In the genomic region with DNA sequence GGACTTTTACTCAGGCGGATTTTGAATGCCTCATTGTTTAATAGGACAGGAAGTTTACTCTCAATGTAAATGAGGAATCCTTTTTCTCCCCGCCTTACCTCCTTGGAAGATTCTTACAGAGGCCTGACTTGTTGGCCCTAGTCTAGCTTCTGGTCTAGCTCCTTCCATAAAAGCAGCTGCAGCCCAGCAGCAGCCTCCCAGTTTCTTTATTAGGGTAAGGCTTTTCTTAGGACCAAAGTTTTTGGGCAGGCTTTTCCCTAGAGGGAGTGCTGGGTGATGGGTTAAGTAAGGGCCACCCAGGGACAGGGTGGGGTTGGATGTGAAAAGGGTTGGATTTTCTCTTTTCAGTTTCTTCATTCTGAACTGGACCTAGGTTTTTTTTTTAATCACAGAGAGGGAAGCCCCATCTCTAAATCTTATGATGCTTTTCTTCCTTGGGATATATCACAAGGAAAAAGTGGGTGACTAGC, we compare ENCODE assay signal across 8 cellular contexts. TPM values are rescaled to one million over a fixed set of nuclear protein-coding genes. Genes with fewer than 3 reads are reported as not detected.
DNase-seq lines count a peak whose midpoint lies in the region; ATAC-seq and TF ChIP-seq lines count a peak whose summit lies in the region.

No MANE protein-coding gene starts in this region.

- H3K36me3 Mint-ChIP-seq in activated CD4-positive, alpha-beta T cell treated with anti-CD3 and anti-CD28 coated beads, Interleukin-2, amount 10 ng/mL, durations not matched to agents 7 days and 5 days (ENCODE audit: low read depth), result peaks cover 38% of the 10 kb centered on the region
- peaks cover 6% of the 10 kb centered on the region for H3K36me3 Mint-ChIP-seq in activated naive CD8-positive, alpha-beta T cell treated with anti-CD3 and anti-CD28 coated beads for 36 hours

- peak overlapping the region; percentile 71 to 78 for H3K27ac ChIP-seq in thoracic aorta

- peak overlapping the region; percentile 30 for H3K4me3 ChIP-seq in thoracic aorta

- H3K27me3 ChIP-seq in thoracic aorta (replicated peaks; ENCODE audit: insufficient read depth), result no peaks in the 10 kb centered on the region

- no peaks in the 10 kb centered on the region for H3K27me3 Mint-ChIP-seq in activated CD4-positive, alpha-beta T cell treated with anti-CD3 and anti-CD28 coated beads, Interleukin-2, amount 10 ng/mL, durations not matched to agents 7 days and 5 days
- H3K27me3 Mint-ChIP-seq in activated naive CD8-positive, alpha-beta T cell treated with anti-CD3 and anti-CD28 coated beads for 36 hours, result no peaks in the 10 kb centered on the region

- no peak overlapping the region for H3K4me3 Mint-ChIP-seq in activated CD4-positive, alpha-beta T cell treated with anti-CD3 and anti-CD28 coated beads, Interleukin-2, amount 10 ng/mL, durations not matched to agents 7 days and 5 days
- peak overlapping the region; percentile 29 for H3K4me3 Mint-ChIP-seq in activated naive CD8-positive, alpha-beta T cell treated with anti-CD3 and anti-CD28 coated beads for 36 hours

- H3K36me3 ChIP-seq in thoracic aorta, result no peaks in the 10 kb centered on the region

- intact Hi-C loops in left colon (cut with DNase I, micrococcal nuclease), result no loop called here

- H3K9me3 ChIP-seq in thoracic aorta, result no peaks in the 10 kb centered on the region

- H3K9me3 Mint-ChIP-seq in activated CD4-positive, alpha-beta T cell treated with anti-CD3 and anti-CD28 coated beads, Interleukin-2, amount 10 ng/mL, durations not matched to agents 7 days and 5 days, result peaks cover 26% of the 10 kb centered on the region
- H3K9me3 Mint-ChIP-seq in activated naive CD8-positive, alpha-beta T cell treated with anti-CD3 and anti-CD28 coated beads for 36 hours, result peaks cover 2% of the 10 kb centered on the region

- no peak for TF ChIP-seq CTCF in thoracic aorta (IDR thresholded peaks at IDR 0.05)

- CTCF ChIA-PET in activated CD4-positive, alpha-beta T cell treated with anti-CD3 and anti-CD28 coated beads, Interleukin-2, amount 10 ng/mL, durations not matched to agents 7 days and 5 days (lab: Charles Lee), result interaction anchor here (1.1 to 2.6 kb wide), 6 partner anchors 8 to 37 kb away, joined by 3 to 8 read pairs (median 5); no protein-coding TSS in a partner anchor

- H3K27ac Mint-ChIP-seq in activated CD4-positive, alpha-beta T cell treated with anti-CD3 and anti-CD28 coated beads, Interleukin-2, amount 10 ng/mL, durations not matched to agents 7 days and 5 days, result peak overlapping the region; percentile 88
- peak overlapping the region; percentile 90 for H3K27ac Mint-ChIP-seq in activated naive CD8-positive, alpha-beta T cell treated with anti-CD3 and anti-CD28 coated beads for 36 hours

- H3K4me1 ChIP-seq in thoracic aorta (ENCODE audit: control insufficient read depth in 1 of 2, low read depth in 2 of 2), result peaks cover 10 to 20% of the 10 kb centered on the region in 2 donors

- POLR2A ChIA-PET in activated CD4-positive, alpha-beta T cell treated with anti-CD3 and anti-CD28 coated beads, Interleukin-2, amount 10 ng/mL, durations not matched to agents 7 days and 5 days (lab: Charles Lee), result no interaction called here

- H3K4me1 Mint-ChIP-seq in activated CD4-positive, alpha-beta T cell treated with anti-CD3 and anti-CD28 coated beads, Interleukin-2, amount 10 ng/mL, durations not matched to agents 7 days and 5 days, result peaks cover 71% of the 10 kb centered on the region
- H3K4me1 Mint-ChIP-seq in activated naive CD8-positive, alpha-beta T cell treated with anti-CD3 and anti-CD28 coated beads for 36 hours, result peaks cover 51% of the 10 kb centered on the region

- no peak for DNase-seq in activated CD4-positive, alpha-beta T cell treated with anti-CD3 and anti-CD28 coated beads, Interleukin-2, amount 10 ng/mL, durations not matched to agents 7 days and 5 days
- DNase-seq in activated CD4-positive, alpha-beta T cell treated with anti-CD3 and anti-CD28 coated beads for 4 hours, result no peak
- DNase-seq in activated naive CD8-positive, alpha-beta T cell treated with anti-CD3 and anti-CD28 coated beads for 36 hours, result no peak
- DNase-seq in left colon (no peak), thoracic aorta (ENCODE audit: low spot score) (no peak), GM19240 (ENCODE audit: insufficient read length, low spot score) (no peak)
- DNase-seq in central memory CD4-positive, alpha-beta T cell, result no peak

- ATAC-seq in left colon (peak; percentile 48), thoracic aorta (ENCODE audit: insufficient number of reproducible peaks, low FRiP score, low read depth) (no peak), HG03439 (IDR thresholded peaks at IDR 0.05; ENCODE audit: unreplicated experiment) (no peak)

RNA-seq across cellular contexts. Expression of gene LIF, which starts 49.7 kb away (rescaled TPM):
- 100 to 1,000 TPM; 102 to 103 TPM for total RNA-seq in activated CD4-positive, alpha-beta T cell treated with anti-CD3 and anti-CD28 coated beads, Interleukin-2, amount 10 ng/mL, durations not matched to agents 7 days and 5 days
- total RNA-seq in activated naive CD8-positive, alpha-beta T cell treated with anti-CD3 and anti-CD28 coated beads for 36 hours, result 100 to 1,000 TPM; 282 to 288 TPM
- total RNA-seq in left colon (10 to 100 TPM in 1 of 2 donors, 1 to 10 TPM in 1; 8.2 to 11.7 TPM), thoracic aorta (10 to 100 TPM in 1 of 2 donors, 1 to 10 TPM in 1; 1.4 to 11.3 TPM)

Comparison
In these comparisons a context has a peak if more than half of its experiments do, and no peak if none do; other contexts are left out.
1. RNA of gene LIF, which starts 49.7 kb away (total RNA-seq): 282 to 288 TPM in activated naive CD8-positive, alpha-beta T cell treated with anti-CD3 and anti-CD28 coated beads for 36 hours and 102 to 103 TPM in activated CD4-positive, alpha-beta T cell treated with anti-CD3 and anti-CD28 coated beads, Interleukin-2, amount 10 ng/mL, durations not matched to agents 7 days and 5 days; 8.2 to 11.7 TPM in left colon and 1.4 to 11.3 TPM in thoracic aorta; every median in the first group is over 4 times any median in the second.